In the genomic region with DNA sequence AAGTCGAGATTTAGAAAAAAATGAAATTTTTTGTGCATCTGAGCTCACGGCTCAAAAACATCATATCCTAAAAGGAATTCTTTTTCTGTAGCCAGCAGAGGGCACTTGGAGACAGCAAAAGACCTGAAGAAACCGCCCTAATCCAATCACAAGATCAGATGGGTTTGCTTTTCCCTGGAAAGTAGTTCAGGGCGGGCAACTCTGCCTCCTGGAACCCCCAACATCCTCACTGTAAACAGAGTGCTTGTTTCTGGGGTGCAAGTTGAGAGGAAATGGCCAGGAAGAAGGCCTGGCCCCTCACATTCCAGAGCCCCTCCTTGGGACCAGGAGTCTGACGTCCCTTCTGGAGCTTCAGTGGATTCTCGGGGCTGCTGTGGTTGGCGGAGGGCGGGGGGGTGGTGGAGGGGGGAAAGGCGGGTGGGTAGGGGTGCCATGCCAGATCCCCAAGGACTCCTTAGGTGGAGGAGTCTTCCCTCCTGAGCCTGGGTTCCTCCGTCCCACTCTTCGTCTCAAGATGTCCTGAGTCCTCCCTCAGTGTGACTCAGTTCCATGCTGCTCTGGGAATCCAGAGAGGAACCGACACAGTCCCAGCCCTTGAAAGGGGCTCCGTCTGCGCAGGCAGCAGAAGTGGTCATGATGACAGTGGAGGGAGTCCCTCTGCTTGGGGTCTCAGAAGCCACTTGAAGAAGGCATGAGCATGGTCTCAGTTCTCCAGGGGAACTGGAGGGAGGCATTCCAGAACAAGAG, we compare ENCODE assay signal across 7 cellular contexts. TPM values are rescaled to one million over a fixed set of nuclear protein-coding genes. Genes with fewer than 3 reads are reported as not detected.
DNase-seq lines count a peak whose midpoint lies in the region; ATAC-seq and TF ChIP-seq lines count a peak whose summit lies in the region.

No MANE protein-coding gene starts in this region.

- DNase-seq in GM03348 (ENCODE audit: low spot score) (peak; percentile 81), LoVo (ENCODE audit: low spot score) (peak; percentile 49), ascending aorta (ENCODE audit: low spot score in 2 of 2) (no peak), kidney epithelial cell (ENCODE audit: low read depth) (no peak), NCI-H1930 (lab: John Stamatoyannopoulos, UW) (no peak)
- DNase-seq in activated CD4-positive, alpha-beta T cell treated with anti-CD3 and anti-CD28 coated beads for 48 hours, result no peak

- H3K27ac ChIP-seq in ascending aorta, result no peak overlapping the region

- H3K4me3 ChIP-seq in ascending aorta (peak overlapping the region; percentile 30 to 54), kidney epithelial cell (ENCODE audit: low read depth, low read length) (no peak overlapping the region)

- peak; percentile 44 to 63 (median 51) for TF ChIP-seq CTCF in ascending aorta (IDR thresholded peaks at IDR 0.05)
- TF ChIP-seq CTCF in kidney epithelial cell (IDR thresholded peaks at IDR 0.05; ENCODE audit: insufficient read depth, low read length, poor library complexity, severe bottlenecking), result peak; percentile 52

- no peak for ATAC-seq in GM21786 (IDR thresholded peaks at IDR 0.05; ENCODE audit: unreplicated experiment)

- H3K36me3 ChIP-seq in ascending aorta, result peaks cover 0 to 3% of the 10 kb centered on the region in 2 donors
- no peaks in the 10 kb centered on the region for H3K36me3 ChIP-seq in kidney epithelial cell (ENCODE audit: control insufficient read depth, insufficient read depth, low read length)

- H3K4me1 ChIP-seq in ascending aorta, result peaks cover 0 to 7% of the 10 kb centered on the region in 2 donors

- no peaks in the 10 kb centered on the region for H3K27me3 ChIP-seq in ascending aorta
- no peaks in the 10 kb centered on the region for H3K27me3 ChIP-seq in kidney epithelial cell (ENCODE audit: control insufficient read depth, insufficient read depth, low read length)

- H3K9me3 ChIP-seq in ascending aorta, result no peaks in the 10 kb centered on the region

- intact Hi-C loops in ascending aorta (cut with DNase I), result loop anchor here (1.0 to 5.0 kb wide), 2 partner anchors 213 to 317 kb away; no protein-coding TSS in a partner anchor

RNA-seq across cellular contexts. Expression of a gene that starts 35.9 kb away (rescaled TPM):
- total RNA-seq in ascending aorta (not detected), kidney epithelial cell (0.42 and 0.68 TPM in 2 replicates)

Comparison
In these comparisons a context has a peak if more than half of its experiments do, and no peak if none do; other contexts are left out.
1. DNase-seq: peak in GM03348 (single experiment) and LoVo (single experiment); none in ascending aorta (0 of 2), kidney epithelial cell (single experiment), activated CD4-positive, alpha-beta T cell treated with anti-CD3 and anti-CD28 coated beads for 48 hours (single experiment) and NCI-H1930 (0 of 2).